1 cellular context compared by ENCODE assay signal in the genomic region with DNA sequence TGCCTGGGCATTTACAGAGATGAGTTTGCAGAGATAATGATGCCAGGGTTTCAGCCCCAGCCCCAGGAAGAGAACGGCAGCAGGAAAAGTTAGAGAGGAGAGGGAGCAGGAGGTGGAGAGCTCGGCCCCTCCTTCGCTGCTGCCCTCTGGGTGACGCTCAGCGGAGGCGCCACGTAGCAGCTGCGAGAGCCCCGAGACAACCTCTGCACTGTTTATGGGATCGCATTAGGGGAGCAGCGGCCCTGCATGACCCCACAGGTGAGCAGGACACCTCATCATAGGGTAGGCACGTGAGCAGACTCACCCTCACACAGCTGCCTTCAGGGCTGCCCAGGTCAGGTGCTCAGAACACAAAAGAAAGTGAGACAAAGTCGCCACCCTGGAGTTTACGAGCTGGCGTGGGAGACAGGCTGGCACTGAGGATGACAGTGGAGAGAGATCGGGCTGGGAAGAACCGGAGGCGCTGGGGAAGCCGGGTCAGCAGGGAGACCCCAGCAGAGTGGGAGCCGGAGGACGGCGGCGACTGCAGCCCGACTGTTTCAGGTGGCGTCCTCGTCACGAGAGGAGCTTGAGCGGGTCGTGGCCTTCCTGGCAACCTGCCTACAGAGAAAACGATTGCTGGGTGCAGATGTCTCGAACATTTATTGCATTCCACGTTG.
TF ChIP-seq lines count a peak whose summit lies in the region.

No MANE protein-coding gene starts in this region.

TF ChIP-seq in K562, 482 proteins besides CTCF, POLR2A, EP300 and RAD21 (continued from another document and continues in another):
- TF ChIP-seq, protein P1, sequence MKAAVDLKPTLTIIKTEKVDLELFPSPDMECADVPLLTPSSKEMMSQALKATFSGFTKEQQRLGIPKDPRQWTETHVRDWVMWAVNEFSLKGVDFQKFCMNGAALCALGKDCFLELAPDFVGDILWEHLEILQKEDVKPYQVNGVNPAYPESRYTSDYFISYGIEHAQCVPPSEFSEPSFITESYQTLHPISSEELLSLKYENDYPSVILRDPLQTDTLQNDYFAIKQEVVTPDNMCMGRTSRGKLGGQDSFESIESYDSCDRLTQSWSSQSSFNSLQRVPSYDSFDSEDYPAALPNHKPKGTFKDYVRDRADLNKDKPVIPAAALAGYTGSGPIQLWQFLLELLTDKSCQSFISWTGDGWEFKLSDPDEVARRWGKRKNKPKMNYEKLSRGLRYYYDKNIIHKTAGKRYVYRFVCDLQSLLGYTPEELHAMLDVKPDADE (conservative IDR thresholded peaks at IDR 0.05; ENCODE audit: control insufficient read depth, low read depth, low read length): no peak
- TF ChIP-seq ZNF143 (CRISPR knock-in tag; IDR thresholded peaks at IDR 0.05) (no peak), RBM15 (IDR thresholded peaks at IDR 0.05; ENCODE audit: insufficient read depth, low read length) (no peak), NR2C2 (CRISPR knock-in tag; IDR thresholded peaks at IDR 0.05) (no peak), NR2C2 (tag; IDR thresholded peaks at IDR 0.05) (no peak), NRF1 (conservative IDR thresholded peaks at IDR 0.05 in 1 of 2, IDR thresholded peaks at IDR 0.05 in 1 of 2) (peak in 1 of 2 experiments; percentile 28; a peak in 1 of 4 replicates), L3MBTL2 (IDR thresholded peaks at IDR 0.05) (0 out of 2 replicates have a peak, but pooled peaks have one; percentile 7), ZNF589 (CRISPR knock-in tag; IDR thresholded peaks at IDR 0.05; ENCODE audit: low read depth) (no peak), MYNN (IDR thresholded peaks at IDR 0.05) (0 out of 2 replicates have a peak, but pooled peaks have one; percentile 8), MYNN (CRISPR knock-in tag; IDR thresholded peaks at IDR 0.05) (no peak), IRF2 (CRISPR knock-in tag; IDR thresholded peaks at IDR 0.05) (no peak), CREB1 (IDR thresholded peaks at IDR 0.05) (peak; percentile 36; the same call in 1 of the 2 replicates), CREB1 (CRISPR knock-in tag; IDR thresholded peaks at IDR 0.05) (peak; percentile 60; the same call in 1 of the 2 replicates), TEAD4 (IDR thresholded peaks at IDR 0.05; ENCODE audit: low read length) (no peak), TEAD4 (CRISPR knock-in tag; IDR thresholded peaks at IDR 0.05; ENCODE audit: borderline replicate concordance) (no peak), SAFB (IDR thresholded peaks at IDR 0.05; ENCODE audit: borderline replicate concordance, low read depth, low read length) (no peak), ZNF197 (CRISPR knock-in tag; IDR thresholded peaks at IDR 0.05; ENCODE audit: low read depth) (no peak), ZSCAN32 (CRISPR knock-in tag; IDR thresholded peaks at IDR 0.05) (no peak), SOX6 (IDR thresholded peaks at IDR 0.05) (0 out of 2 replicates have a peak, but pooled peaks have one; percentile 7), BHLHE40 (IDR thresholded peaks at IDR 0.05; ENCODE audit: low read length) (peak; percentile 66), FOXK2 (conservative IDR thresholded peaks at IDR 0.05 in 1 of 2, IDR thresholded peaks at IDR 0.05 in 1 of 2; ENCODE audit: low read depth in 2 of 2) (peak in 1 of 2 experiments; percentile 31; a peak in 1 of 4 replicates), ZNF121 (CRISPR knock-in tag; conservative IDR thresholded peaks at IDR 0.05) (no peak), ETV5 (CRISPR knock-in tag; IDR thresholded peaks at IDR 0.05; ENCODE audit: low read depth) (no peak), KDM5B (IDR thresholded peaks at IDR 0.05; ENCODE audit: insufficient replicate concordance, low read depth, low read length) (peak; percentile 52), ILF3 (IDR thresholded peaks at IDR 0.05; ENCODE audit: borderline replicate concordance) (no peak), RBBP5 (IDR thresholded peaks at IDR 0.05; ENCODE audit: borderline replicate concordance, insufficient read depth, low read length, poor library complexity, severe bottlenecking) (peak; percentile 44), POU5F1 (IDR thresholded peaks at IDR 0.05; ENCODE audit: borderline replicate concordance, low read depth, low read length, partially characterized antibody) (no peak), FOXM1 (IDR thresholded peaks at IDR 0.05; ENCODE audit: low read depth) (no peak), FOXM1 (CRISPR knock-in tag; IDR thresholded peaks at IDR 0.05; ENCODE audit: low read depth) (no peak), CBFB (CRISPR knock-in tag; IDR thresholded peaks at IDR 0.05) (0 out of 2 replicates have a peak, but pooled peaks have one; percentile 31), RBM17 (IDR thresholded peaks at IDR 0.05; ENCODE audit: borderline replicate concordance, low read depth, low read length) (no peak), RBFOX2 (IDR thresholded peaks at IDR 0.05; ENCODE audit: low read depth, low read length) (no peak), SUPT5H (IDR thresholded peaks at IDR 0.05) (0 out of 2 replicates have a peak, but pooled peaks have one; percentile 30), ZNF583 (CRISPR knock-in tag; IDR thresholded peaks at IDR 0.05) (0 out of 2 replicates have a peak, but pooled peaks have one; percentile 15), ZBTB17 (CRISPR knock-in tag; IDR thresholded peaks at IDR 0.05) (peak; percentile 42; the same call in 1 of the 2 replicates), FOXJ3 (CRISPR knock-in tag; IDR thresholded peaks at IDR 0.05) (no peak), DDX20 (tag; IDR thresholded peaks at IDR 0.05; ENCODE audit: low read depth) (no peak), PHF8 (IDR thresholded peaks at IDR 0.05; ENCODE audit: borderline replicate concordance, low read length) (peak; percentile 36; the same call in 1 of the 2 replicates), SAFB2 (IDR thresholded peaks at IDR 0.05; ENCODE audit: borderline replicate concordance, low read depth, low read length, severe bottlenecking) (no peak), MTA1 (IDR thresholded peaks at IDR 0.05; ENCODE audit: borderline replicate concordance) (0 out of 2 replicates have a peak, but pooled peaks have one; percentile 69)
- TF ChIP-seq, protein P2, sequence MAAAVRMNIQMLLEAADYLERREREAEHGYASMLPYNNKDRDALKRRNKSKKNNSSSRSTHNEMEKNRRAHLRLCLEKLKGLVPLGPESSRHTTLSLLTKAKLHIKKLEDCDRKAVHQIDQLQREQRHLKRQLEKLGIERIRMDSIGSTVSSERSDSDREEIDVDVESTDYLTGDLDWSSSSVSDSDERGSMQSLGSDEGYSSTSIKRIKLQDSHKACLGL (CRISPR knock-in tag; IDR thresholded peaks at IDR 0.05; ENCODE audit: borderline replicate concordance, poor library complexity, severe bottlenecking): no peak
- TF ChIP-seq, protein P3, sequence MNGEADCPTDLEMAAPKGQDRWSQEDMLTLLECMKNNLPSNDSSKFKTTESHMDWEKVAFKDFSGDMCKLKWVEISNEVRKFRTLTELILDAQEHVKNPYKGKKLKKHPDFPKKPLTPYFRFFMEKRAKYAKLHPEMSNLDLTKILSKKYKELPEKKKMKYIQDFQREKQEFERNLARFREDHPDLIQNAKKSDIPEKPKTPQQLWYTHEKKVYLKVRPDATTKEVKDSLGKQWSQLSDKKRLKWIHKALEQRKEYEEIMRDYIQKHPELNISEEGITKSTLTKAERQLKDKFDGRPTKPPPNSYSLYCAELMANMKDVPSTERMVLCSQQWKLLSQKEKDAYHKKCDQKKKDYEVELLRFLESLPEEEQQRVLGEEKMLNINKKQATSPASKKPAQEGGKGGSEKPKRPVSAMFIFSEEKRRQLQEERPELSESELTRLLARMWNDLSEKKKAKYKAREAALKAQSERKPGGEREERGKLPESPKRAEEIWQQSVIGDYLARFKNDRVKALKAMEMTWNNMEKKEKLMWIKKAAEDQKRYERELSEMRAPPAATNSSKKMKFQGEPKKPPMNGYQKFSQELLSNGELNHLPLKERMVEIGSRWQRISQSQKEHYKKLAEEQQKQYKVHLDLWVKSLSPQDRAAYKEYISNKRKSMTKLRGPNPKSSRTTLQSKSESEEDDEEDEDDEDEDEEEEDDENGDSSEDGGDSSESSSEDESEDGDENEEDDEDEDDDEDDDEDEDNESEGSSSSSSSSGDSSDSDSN (IDR thresholded peaks at IDR 0.05; ENCODE audit: borderline replicate concordance in 1 of 2, low read depth in 2 of 2, low read length in 2 of 2): 0 out of 4 replicates have a peak, but pooled peaks of 1 of the 2 experiments have one; percentile 1
- TF ChIP-seq, protein P4, sequence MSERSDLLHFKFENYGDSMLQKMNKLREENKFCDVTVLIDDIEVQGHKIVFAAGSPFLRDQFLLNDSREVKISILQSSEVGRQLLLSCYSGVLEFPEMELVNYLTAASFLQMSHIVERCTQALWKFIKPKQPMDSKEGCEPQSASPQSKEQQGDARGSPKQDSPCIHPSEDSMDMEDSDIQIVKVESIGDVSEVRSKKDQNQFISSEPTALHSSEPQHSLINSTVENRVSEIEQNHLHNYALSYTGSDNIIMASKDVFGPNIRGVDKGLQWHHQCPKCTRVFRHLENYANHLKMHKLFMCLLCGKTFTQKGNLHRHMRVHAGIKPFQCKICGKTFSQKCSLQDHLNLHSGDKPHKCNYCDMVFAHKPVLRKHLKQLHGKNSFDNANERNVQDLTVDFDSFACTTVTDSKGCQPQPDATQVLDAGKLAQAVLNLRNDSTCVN (CRISPR knock-in tag; IDR thresholded peaks at IDR 0.05): 0 out of 2 replicates have a peak, but pooled peaks have one; percentile 58
- TF ChIP-seq, protein P5, sequence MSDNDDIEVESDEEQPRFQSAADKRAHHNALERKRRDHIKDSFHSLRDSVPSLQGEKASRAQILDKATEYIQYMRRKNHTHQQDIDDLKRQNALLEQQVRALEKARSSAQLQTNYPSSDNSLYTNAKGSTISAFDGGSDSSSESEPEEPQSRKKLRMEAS (CRISPR knock-in tag; IDR thresholded peaks at IDR 0.05): 0 out of 2 replicates have a peak, but pooled peaks have one; percentile 21
- TF ChIP-seq, protein P6, sequence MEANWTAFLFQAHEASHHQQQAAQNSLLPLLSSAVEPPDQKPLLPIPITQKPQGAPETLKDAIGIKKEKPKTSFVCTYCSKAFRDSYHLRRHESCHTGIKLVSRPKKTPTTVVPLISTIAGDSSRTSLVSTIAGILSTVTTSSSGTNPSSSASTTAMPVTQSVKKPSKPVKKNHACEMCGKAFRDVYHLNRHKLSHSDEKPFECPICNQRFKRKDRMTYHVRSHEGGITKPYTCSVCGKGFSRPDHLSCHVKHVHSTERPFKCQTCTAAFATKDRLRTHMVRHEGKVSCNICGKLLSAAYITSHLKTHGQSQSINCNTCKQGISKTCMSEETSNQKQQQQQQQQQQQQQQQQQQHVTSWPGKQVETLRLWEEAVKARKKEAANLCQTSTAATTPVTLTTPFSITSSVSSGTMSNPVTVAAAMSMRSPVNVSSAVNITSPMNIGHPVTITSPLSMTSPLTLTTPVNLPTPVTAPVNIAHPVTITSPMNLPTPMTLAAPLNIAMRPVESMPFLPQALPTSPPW (CRISPR knock-in tag; IDR thresholded peaks at IDR 0.05): peak; percentile 57; the same call in 1 of the 2 replicates
- TF ChIP-seq, protein P7, sequence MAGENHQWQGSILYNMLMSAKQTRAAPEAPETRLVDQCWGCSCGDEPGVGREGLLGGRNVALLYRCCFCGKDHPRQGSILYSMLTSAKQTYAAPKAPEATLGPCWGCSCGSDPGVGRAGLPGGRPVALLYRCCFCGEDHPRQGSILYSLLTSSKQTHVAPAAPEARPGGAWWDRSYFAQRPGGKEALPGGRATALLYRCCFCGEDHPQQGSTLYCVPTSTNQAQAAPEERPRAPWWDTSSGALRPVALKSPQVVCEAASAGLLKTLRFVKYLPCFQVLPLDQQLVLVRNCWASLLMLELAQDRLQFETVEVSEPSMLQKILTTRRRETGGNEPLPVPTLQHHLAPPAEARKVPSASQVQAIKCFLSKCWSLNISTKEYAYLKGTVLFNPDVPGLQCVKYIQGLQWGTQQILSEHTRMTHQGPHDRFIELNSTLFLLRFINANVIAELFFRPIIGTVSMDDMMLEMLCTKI (IDR thresholded peaks at IDR 0.05; ENCODE audit: partially characterized antibody): no peak
- TF ChIP-seq, protein P8, sequence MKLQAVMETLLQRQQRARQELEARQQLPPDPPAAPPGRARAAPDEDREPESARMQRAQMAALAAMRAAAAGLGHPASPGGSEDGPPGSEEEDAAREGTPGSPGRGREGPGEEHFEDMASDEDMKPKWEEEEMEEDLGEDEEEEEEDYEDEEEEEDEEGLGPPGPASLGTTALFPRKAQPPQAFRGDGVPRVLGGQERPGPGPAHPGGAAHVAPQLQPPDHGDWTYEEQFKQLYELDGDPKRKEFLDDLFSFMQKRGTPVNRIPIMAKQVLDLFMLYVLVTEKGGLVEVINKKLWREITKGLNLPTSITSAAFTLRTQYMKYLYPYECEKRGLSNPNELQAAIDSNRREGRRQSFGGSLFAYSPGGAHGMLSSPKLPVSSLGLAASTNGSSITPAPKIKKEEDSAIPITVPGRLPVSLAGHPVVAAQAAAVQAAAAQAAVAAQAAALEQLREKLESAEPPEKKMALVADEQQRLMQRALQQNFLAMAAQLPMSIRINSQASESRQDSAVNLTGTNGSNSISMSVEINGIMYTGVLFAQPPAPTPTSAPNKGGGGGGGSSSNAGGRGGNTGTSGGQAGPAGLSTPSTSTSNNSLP (IDR thresholded peaks at IDR 0.05; ENCODE audit: borderline replicate concordance, low read depth, low read length): no peak
- TF ChIP-seq, protein P9, sequence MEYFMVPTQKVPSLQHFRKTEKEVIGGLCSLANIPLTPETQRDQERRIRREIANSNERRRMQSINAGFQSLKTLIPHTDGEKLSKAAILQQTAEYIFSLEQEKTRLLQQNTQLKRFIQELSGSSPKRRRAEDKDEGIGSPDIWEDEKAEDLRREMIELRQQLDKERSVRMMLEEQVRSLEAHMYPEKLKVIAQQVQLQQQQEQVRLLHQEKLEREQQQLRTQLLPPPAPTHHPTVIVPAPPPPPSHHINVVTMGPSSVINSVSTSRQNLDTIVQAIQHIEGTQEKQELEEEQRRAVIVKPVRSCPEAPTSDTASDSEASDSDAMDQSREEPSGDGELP (CRISPR knock-in tag; IDR thresholded peaks at IDR 0.05; ENCODE audit: borderline replicate concordance): peak; percentile 44; the same call in 1 of the 2 replicates
- TF ChIP-seq, protein P10, sequence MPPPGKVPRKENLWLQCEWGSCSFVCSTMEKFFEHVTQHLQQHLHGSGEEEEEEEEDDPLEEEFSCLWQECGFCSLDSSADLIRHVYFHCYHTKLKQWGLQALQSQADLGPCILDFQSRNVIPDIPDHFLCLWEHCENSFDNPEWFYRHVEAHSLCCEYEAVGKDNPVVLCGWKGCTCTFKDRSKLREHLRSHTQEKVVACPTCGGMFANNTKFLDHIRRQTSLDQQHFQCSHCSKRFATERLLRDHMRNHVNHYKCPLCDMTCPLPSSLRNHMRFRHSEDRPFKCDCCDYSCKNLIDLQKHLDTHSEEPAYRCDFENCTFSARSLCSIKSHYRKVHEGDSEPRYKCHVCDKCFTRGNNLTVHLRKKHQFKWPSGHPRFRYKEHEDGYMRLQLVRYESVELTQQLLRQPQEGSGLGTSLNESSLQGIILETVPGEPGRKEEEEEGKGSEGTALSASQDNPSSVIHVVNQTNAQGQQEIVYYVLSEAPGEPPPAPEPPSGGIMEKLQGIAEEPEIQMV (tag; conservative IDR thresholded peaks at IDR 0.05; ENCODE audit: low read depth): no peak
